Comparison of ENCODE assay signal across 8 cellular contexts in genomic region chr10:103888113-103888841, GRCh38. TPM values are rescaled to one million over a fixed set of nuclear protein-coding genes. Genes with fewer than 3 reads are reported as not detected.
DNase-seq lines count a peak whose midpoint lies in the region; ATAC-seq and TF ChIP-seq lines count a peak whose summit lies in the region.

No MANE protein-coding gene starts in this region.

- peak overlapping the region; percentile 53 for H2AFZ ChIP-seq in GM23248

- peak; percentile 67 to 74 for ATAC-seq in natural killer cell treated with Interleukin-12 subunit alpha and Interleukin-12 subunit beta and Interleukin-15 and Interleukin-18, amount 100 ng/mL, for 72 hours

- H3K4me3 ChIP-seq in GM23248 (no peak overlapping the region), fibroblast of pulmonary artery (replicated peaks; ENCODE audit: low read depth, low read length) (no peak overlapping the region)

- no peaks in the 10 kb centered on the region for H4K20me1 ChIP-seq in GM23248 (ENCODE audit: insufficient read depth)

- H3K27me3 Mint-ChIP-seq in natural killer cell treated with Interleukin-12 subunit alpha and Interleukin-12 subunit beta and Interleukin-15 and Interleukin-18, amount 100 ng/mL, for 72 hours, result no peaks in the 10 kb centered on the region

- H3K9me3 Mint-ChIP-seq in natural killer cell treated with Interleukin-12 subunit alpha and Interleukin-12 subunit beta and Interleukin-15 and Interleukin-18, amount 100 ng/mL, for 72 hours, result no peaks in the 10 kb centered on the region

- WGBS in GM23248 (ENCODE audit: low coverage in 1 of 2, low lambda C conversion rate in 2 of 2, missing lambda C conversion rate in 2 of 2), 2 experiments, result 5 to 8% methylated on average over 6 of the region's 6 CpGs

- H3K27me3 ChIP-seq in GM23248 (replicated peaks; ENCODE audit: insufficient read depth), result no peaks in the 10 kb centered on the region

- 0 out of 2 replicates have a peak, but pooled peaks cover 4% of the 10 kb centered on the region for H3K36me3 ChIP-seq in GM23248 (ENCODE audit: low read depth)

- DNase-seq in NCI-H2107 treated with DMSO at 0.1 percent for 48 hours (lab: John Stamatoyannopoulos, UW; ENCODE audit: unreplicated experiment), result peak; percentile 53
- DNase-seq in NCI-H2107 (lab: John Stamatoyannopoulos, UW), result no peak
- DNase-seq in GM23248, result peak; percentile 90
- peak; percentile 38 for DNase-seq in NCI-H146 treated with DMSO at 0.1 percent for 48 hours (lab: John Stamatoyannopoulos, UW; ENCODE audit: unreplicated experiment)
- DNase-seq in fibroblast of pulmonary artery (ENCODE audit: low read depth), result peak; percentile 86
- no peak for DNase-seq in natural killer cell treated with Interleukin-12 subunit alpha and Interleukin-12 subunit beta and Interleukin-15 and Interleukin-18, amount 100 ng/mL, for 72 hours (ENCODE audit: low spot score)
- DNase-seq in NCI-H128 (lab: John Stamatoyannopoulos, UW; ENCODE audit: unreplicated experiment), result no peak

- TF ChIP-seq CTCF in VCaP (conservative IDR thresholded peaks at IDR 0.05) (peak; percentile 87), fibroblast of pulmonary artery (IDR thresholded peaks at IDR 0.05; ENCODE audit: low read length, missing control alignments) (peak; percentile 86)

- H3K4me2 ChIP-seq in GM23248 (ENCODE audit: unreplicated experiment), result peak overlapping the region; percentile 43

- H3K4me3 Mint-ChIP-seq in natural killer cell treated with Interleukin-12 subunit alpha and Interleukin-12 subunit beta and Interleukin-15 and Interleukin-18, amount 100 ng/mL, for 72 hours, result no peak overlapping the region

- H3K9ac ChIP-seq in GM23248, result peak overlapping the region; percentile 12; the same call in 1 of the 2 replicates

- H3K79me2 ChIP-seq in GM23248 (ENCODE audit: insufficient read depth), result no peaks in the 10 kb centered on the region

- H3K9me3 ChIP-seq in GM23248 (ENCODE audit: low read depth), result no peaks in the 10 kb centered on the region

- peaks cover 29% of the 10 kb centered on the region for H3F3A ChIP-seq in GM23248 (ENCODE audit: insufficient read depth)

- peaks cover 15% of the 10 kb centered on the region for H3K4me1 ChIP-seq in GM23248 (ENCODE audit: insufficient read depth)

- H3K27ac Mint-ChIP-seq in natural killer cell treated with Interleukin-12 subunit alpha and Interleukin-12 subunit beta and Interleukin-15 and Interleukin-18, amount 100 ng/mL, for 72 hours, result peak overlapping the region; percentile 64 to 84

- H3K9me2 ChIP-seq in GM23248 (ENCODE audit: insufficient read depth), result no peaks in the 10 kb centered on the region

- in situ Hi-C loops in GM23248 (cut with MboI), result loop anchor here (25.0 kb wide), 1 partner anchor 324 kb away; no protein-coding TSS in a partner anchor

- no peaks in the 10 kb centered on the region for H3K36me3 Mint-ChIP-seq in natural killer cell treated with Interleukin-12 subunit alpha and Interleukin-12 subunit beta and Interleukin-15 and Interleukin-18, amount 100 ng/mL, for 72 hours

- peak overlapping the region; percentile 57 for H3K27ac ChIP-seq in GM23248
- peak overlapping the region; percentile 84 for H3K27ac ChIP-seq in VCaP

- H3K4me1 Mint-ChIP-seq in natural killer cell treated with Interleukin-12 subunit alpha and Interleukin-12 subunit beta and Interleukin-15 and Interleukin-18, amount 100 ng/mL, for 72 hours (ENCODE audit: low read depth in 2 of 2), result peaks cover 10 to 16% of the 10 kb centered on the region in 2 donors

RNA-seq across cellular contexts. Expression of gene STN1, which starts 29.7 kb away (rescaled TPM):
- total RNA-seq in GM23248 (2014; rRNA removed; shearing (Covaris generic)), result 20.5 and 23.5 TPM in 2 replicates
- polyA plus RNA-seq in GM23248 (2016; fragmentation: Nextera tagmentation; extraction: Ambion mirVana), result 20.8 and 21.6 TPM in 2 replicates
- total RNA-seq in natural killer cell treated with Interleukin-12 subunit alpha and Interleukin-12 subunit beta and Interleukin-15 and Interleukin-18, amount 100 ng/mL, for 72 hours, result 10 to 100 TPM; 11.4 to 14.5 TPM

RNA-seq across cellular contexts. Expression of gene SH3PXD2A, which starts 32.9 kb away (rescaled TPM):
- 58.0 and 64.0 TPM in 2 replicates for total RNA-seq in GM23248 (2014; rRNA removed; shearing (Covaris generic))
- polyA plus RNA-seq in GM23248 (2016; fragmentation: Nextera tagmentation; extraction: Ambion mirVana), result 31.4 and 34.0 TPM in 2 replicates
- 1 to 10 TPM; 3.4 to 7.6 TPM for total RNA-seq in natural killer cell treated with Interleukin-12 subunit alpha and Interleukin-12 subunit beta and Interleukin-15 and Interleukin-18, amount 100 ng/mL, for 72 hours

Comparison
In these comparisons a context has a peak if more than half of its experiments do, and no peak if none do; other contexts are left out.
1. DNase-seq: peak in NCI-H2107 treated with DMSO at 0.1 percent for 48 hours (single experiment), GM23248 (single experiment), NCI-H146 treated with DMSO at 0.1 percent for 48 hours (single experiment) and fibroblast of pulmonary artery (single experiment); none in NCI-H2107 (single experiment), natural killer cell treated with Interleukin-12 subunit alpha and Interleukin-12 subunit beta and Interleukin-15 and Interleukin-18, amount 100 ng/mL, for 72 hours (single experiment) and NCI-H128 (single experiment).